ENCODE assay signal across 2 cellular contexts in the genomic region with DNA sequence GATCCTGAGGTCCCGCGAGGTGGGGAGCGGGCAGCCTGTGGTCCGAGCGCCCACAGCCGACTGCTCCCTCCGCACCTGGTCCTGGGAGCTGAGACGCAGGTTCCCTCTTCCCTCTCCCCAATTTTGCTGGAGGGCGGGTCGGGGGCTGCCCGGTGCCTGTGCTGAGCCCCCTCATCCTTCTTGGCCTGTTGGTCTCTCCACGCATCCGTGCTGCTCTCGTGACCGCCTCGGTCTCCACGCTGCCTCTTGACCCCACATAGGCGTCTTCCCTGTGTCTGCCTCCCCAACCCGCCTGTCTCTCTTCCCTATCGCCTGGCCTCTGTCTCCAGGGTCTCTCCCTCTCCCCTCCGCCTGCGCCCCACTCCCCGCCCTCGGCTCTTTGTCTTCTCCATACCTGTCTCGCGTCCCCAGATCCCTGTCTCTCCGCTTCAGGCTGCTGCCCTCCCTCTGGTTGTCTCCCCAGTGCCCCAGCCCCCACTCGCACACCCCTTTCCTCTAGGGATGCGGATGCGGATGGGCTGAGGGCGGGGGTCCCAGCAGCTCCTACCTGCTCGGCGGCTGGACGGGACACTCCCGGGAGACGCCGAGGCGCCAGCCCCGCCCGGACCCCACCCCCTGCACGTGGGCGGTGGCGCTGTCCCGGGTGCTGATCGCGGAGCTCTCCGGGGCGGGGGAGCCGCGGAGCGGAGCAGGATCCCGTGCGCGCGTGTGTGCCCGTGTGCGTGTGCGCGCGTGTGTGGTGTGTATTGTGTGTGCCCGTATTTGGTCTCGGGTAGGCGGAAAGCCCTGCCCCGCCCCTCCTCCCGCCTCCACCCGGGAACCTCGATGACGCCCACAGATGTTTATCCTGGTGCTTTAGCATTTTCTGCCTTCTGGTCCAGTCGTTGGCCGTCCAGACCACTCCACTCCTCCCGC.
TF ChIP-seq lines count a peak whose summit lies in the region.

Gene SYT5 (minus strand): TSS at position 720 of the 915 bp plus-strand sequence. CDS start 1,248 bp downstream, outside the sequence.

TF ChIP-seq in endothelial cell of umbilical vein, 7 proteins besides CTCF, POLR2A, EP300 and RAD21 (continued from another document):
- TF ChIP-seq JUN (IDR thresholded peaks at IDR 0.05; ENCODE audit: borderline replicate concordance, insufficient read depth, insufficient read length, low read depth) (no peak), MYC (IDR thresholded peaks at IDR 0.05; ENCODE audit: low read depth, low read length) (no peak)

TF ChIP-seq in neural cell, 6 proteins besides CTCF, POLR2A, EP300 and RAD21 (continued from another document):
- TF ChIP-seq, protein P1, sequence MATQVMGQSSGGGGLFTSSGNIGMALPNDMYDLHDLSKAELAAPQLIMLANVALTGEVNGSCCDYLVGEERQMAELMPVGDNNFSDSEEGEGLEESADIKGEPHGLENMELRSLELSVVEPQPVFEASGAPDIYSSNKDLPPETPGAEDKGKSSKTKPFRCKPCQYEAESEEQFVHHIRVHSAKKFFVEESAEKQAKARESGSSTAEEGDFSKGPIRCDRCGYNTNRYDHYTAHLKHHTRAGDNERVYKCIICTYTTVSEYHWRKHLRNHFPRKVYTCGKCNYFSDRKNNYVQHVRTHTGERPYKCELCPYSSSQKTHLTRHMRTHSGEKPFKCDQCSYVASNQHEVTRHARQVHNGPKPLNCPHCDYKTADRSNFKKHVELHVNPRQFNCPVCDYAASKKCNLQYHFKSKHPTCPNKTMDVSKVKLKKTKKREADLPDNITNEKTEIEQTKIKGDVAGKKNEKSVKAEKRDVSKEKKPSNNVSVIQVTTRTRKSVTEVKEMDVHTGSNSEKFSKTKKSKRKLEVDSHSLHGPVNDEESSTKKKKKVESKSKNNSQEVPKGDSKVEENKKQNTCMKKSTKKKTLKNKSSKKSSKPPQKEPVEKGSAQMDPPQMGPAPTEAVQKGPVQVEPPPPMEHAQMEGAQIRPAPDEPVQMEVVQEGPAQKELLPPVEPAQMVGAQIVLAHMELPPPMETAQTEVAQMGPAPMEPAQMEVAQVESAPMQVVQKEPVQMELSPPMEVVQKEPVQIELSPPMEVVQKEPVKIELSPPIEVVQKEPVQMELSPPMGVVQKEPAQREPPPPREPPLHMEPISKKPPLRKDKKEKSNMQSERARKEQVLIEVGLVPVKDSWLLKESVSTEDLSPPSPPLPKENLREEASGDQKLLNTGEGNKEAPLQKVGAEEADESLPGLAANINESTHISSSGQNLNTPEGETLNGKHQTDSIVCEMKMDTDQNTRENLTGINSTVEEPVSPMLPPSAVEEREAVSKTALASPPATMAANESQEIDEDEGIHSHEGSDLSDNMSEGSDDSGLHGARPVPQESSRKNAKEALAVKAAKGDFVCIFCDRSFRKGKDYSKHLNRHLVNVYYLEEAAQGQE (IDR thresholded peaks at IDR 0.05; ENCODE audit: borderline replicate concordance) = peak; percentile 84
